In the genomic region with DNA sequence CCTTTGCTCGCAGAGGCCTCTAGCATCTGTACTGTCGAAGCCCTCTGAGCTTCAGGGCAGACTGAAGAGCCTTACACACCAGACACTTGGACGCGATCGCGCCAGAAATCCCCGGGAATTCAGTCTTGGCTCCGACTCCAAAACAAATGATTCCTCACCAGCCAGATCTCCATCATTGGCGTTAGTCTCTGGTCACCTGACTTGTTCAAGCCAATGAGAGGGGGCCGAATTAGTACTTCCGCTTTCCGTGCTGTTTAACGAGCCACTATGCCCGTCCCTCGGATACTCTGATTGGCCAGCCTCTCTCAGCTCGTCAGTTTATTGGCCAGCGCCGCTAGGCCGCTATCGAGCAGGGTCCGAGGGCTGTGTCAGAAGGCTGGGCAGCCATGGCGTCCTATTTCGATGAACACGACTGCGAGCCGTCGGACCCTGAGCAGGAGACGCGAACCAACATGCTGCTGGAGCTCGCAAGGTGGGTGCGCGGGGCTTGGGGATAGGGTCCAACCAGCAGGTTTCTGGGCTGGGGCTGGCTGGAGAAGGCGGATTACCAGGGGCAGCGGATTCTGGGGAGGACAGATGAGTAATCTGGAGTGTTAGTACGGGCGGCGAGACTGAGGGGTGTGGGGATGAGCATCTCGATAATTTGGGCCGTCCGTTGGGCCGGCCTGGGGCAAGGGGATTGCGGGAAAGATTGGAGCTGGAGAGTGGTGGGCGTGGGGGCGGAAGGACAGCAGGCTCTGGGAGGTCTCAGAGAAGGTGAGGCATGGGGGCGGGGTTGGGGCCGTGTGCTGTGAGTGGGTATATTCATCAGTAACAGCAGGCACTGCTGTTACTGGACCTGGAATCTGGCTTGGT, we compare ENCODE assay signal across 8 cellular contexts. TPM values are rescaled to one million over a fixed set of nuclear protein-coding genes. Genes with fewer than 3 reads are reported as not detected.
DNase-seq lines count a peak whose midpoint lies in the region; ATAC-seq and TF ChIP-seq lines count a peak whose summit lies in the region.

A gene with protein sequence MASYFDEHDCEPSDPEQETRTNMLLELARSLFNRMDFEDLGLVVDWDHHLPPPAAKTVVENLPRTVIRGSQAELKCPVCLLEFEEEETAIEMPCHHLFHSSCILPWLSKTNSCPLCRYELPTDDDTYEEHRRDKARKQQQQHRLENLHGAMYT (plus strand): TSS at position 368 of the 855 bp plus-strand sequence. CDS start 19 bp downstream, at position 387.

- DNase-seq in D341Med (ENCODE audit: low spot score): peak; percentile 92
- peak; percentile 98 for DNase-seq in HuH-7 (ENCODE audit: low spot score)
- DNase-seq in activated CD8-positive, alpha-beta memory T cell treated with anti-CD3 and anti-CD28 coated beads, Interleukin-2, amount 50 U/mL, for 48 hours: peak; percentile 91
- peak; percentile 89 for DNase-seq in endothelial cell (ENCODE audit: low spot score)
- DNase-seq in mesothelial cell of epicardium (ENCODE audit: low spot score in 2 of 2, unreplicated experiment in 2 of 2): peak; percentile 84 to 88
- peak; percentile 87 for DNase-seq in stimulated activated CD8-positive, alpha-beta memory T cell treated with anti-CD3 and anti-CD28 coated beads, Interleukin-15, amount 100 ng/mL, for 48 hours (ENCODE audit: low read depth in 2 of 2)

- no peaks in the 10 kb centered on the region for H3K9me3 ChIP-seq in OCI-LY3 (ENCODE audit: insufficient read depth, low read length)

- peak within 1 kb of the TSS; percentile 69 for H2AFZ ChIP-seq in OCI-LY3 (ENCODE audit: low read depth, low read length)

- peaks cover 13% of the 10 kb centered on the region for H3K4me1 ChIP-seq in OCI-LY3 (ENCODE audit: low read length)

- H4K20me1 ChIP-seq in OCI-LY3 (ENCODE audit: insufficient read depth, low read length): no peaks in the 10 kb centered on the region

- no peaks in the 10 kb centered on the region for H3K9me3 Mint-ChIP-seq in endothelial cell (ENCODE audit: unreplicated experiment)
- no peaks in the 10 kb centered on the region for H3K9me3 Mint-ChIP-seq in mesothelial cell of epicardium

- H3K27ac ChIP-seq in OCI-LY3 (ENCODE audit: low read length): peak within 1 kb of the TSS; percentile 36

- H3K79me2 ChIP-seq in OCI-LY3 (ENCODE audit: low read length): peaks cover 26% of the 10 kb centered on the region

- peak within 1 kb of the TSS; percentile 99 for H3K4me3 ChIP-seq in OCI-LY3 (ENCODE audit: low read length)

- ATAC-seq in GM21515 (IDR thresholded peaks at IDR 0.05; ENCODE audit: unreplicated experiment): peak; percentile 96

- peaks cover 26% of the 10 kb centered on the region for H3K27me3 Mint-ChIP-seq in endothelial cell (ENCODE audit: unreplicated experiment)
- no peaks in the 10 kb centered on the region for H3K27me3 Mint-ChIP-seq in mesothelial cell of epicardium (ENCODE audit: low read depth)

- TF ChIP-seq CTCF in OCI-LY3 (IDR thresholded peaks at IDR 0.05; ENCODE audit: low read depth, low read length) (no peak), endothelial cell (IDR thresholded peaks at IDR 0.05; ENCODE audit: unreplicated experiment) (no peak), mesothelial cell of epicardium (IDR thresholded peaks at IDR 0.05; ENCODE audit: unreplicated experiment) (no peak)

- H3K9ac ChIP-seq in OCI-LY3 (ENCODE audit: low read length): peak within 1 kb of the TSS; percentile 98

- H3K36me3 Mint-ChIP-seq in endothelial cell (ENCODE audit: low read depth, unreplicated experiment): peaks cover 44% of the 10 kb centered on the region
- no peaks in the 10 kb centered on the region for H3K36me3 Mint-ChIP-seq in mesothelial cell of epicardium

- H3K27ac Mint-ChIP-seq in endothelial cell (ENCODE audit: unreplicated experiment): peak within 1 kb of the TSS; percentile 94
- peak within 1 kb of the TSS; percentile 95 for H3K27ac Mint-ChIP-seq in mesothelial cell of epicardium

- H3K27me3 ChIP-seq in OCI-LY3 (ENCODE audit: low read depth, low read length): no peaks in the 10 kb centered on the region

- H3K4me2 ChIP-seq in OCI-LY3 (ENCODE audit: low read length): peak within 1 kb of the TSS; percentile 98

- peaks cover 9% of the 10 kb centered on the region for H3K36me3 ChIP-seq in OCI-LY3 (replicated peaks; ENCODE audit: low read depth, low read length)

- peak within 1 kb of the TSS; percentile 98 for H3K4me3 Mint-ChIP-seq in endothelial cell (ENCODE audit: unreplicated experiment)
- peak within 1 kb of the TSS; percentile 96 for H3K4me3 Mint-ChIP-seq in mesothelial cell of epicardium

- H3K4me1 Mint-ChIP-seq in endothelial cell (ENCODE audit: unreplicated experiment) (peaks cover 62% of the 10 kb centered on the region), mesothelial cell of epicardium (peaks cover 20% of the 10 kb centered on the region)

RNA-seq across cellular contexts. Expression of the gene that starts here (rescaled TPM):
- total RNA-seq in endothelial cell (ENCODE audit: unreplicated experiment) (155 TPM), mesothelial cell of epicardium (76.6 to 87.4 TPM (median 82.8 TPM) in 3 replicates)

Comparison
In these comparisons a context has a peak if more than half of its experiments do, and no peak if none do; other contexts are left out.
1. Peak in every context shown above with its lines: DNase-seq, ATAC-seq, H3K4me3 ChIP-seq and H3K27ac ChIP-seq.